In genomic region chr5:65186646-65187227, GRCh38 we compare ENCODE assay signal across 2 cellular contexts.
TF ChIP-seq lines count a peak whose summit lies in the region.

No MANE protein-coding gene starts in this region.

TF ChIP-seq in SK-N-SH, 30 proteins besides CTCF, POLR2A, EP300 and RAD21 (continued from another document):
- TF ChIP-seq REST (IDR thresholded peaks at IDR 0.05; ENCODE audit: low read depth, low read length), result no peak
- no peak for TF ChIP-seq USF1 (IDR thresholded peaks at IDR 0.05; ENCODE audit: borderline replicate concordance, low read depth)
- TF ChIP-seq RCOR1 (IDR thresholded peaks at IDR 0.05; ENCODE audit: low read length), result no peak
- no peak for TF ChIP-seq PBX3 (IDR thresholded peaks at IDR 0.05)
- no peak for TF ChIP-seq SMC3 (IDR thresholded peaks at IDR 0.05; ENCODE audit: low read depth, low read length)
- TF ChIP-seq ELF1 (IDR thresholded peaks at IDR 0.05), result no peak
- no peak for TF ChIP-seq FOXJ3 (CRISPR knock-in tag; IDR thresholded peaks at IDR 0.05)

TF ChIP-seq in SK-N-SH treated with all-trans-retinoic acid at 6 μM for 48 hours, 23 proteins besides CTCF, POLR2A, EP300 and RAD21 (continued from another document):
- TF ChIP-seq TSHZ2 (CRISPR knock-in tag; IDR thresholded peaks at IDR 0.05), result no peak
TF ChIP-seq in SK-N-SH treated with all-trans-retinoic acid at 6 μM for 48 hours: peak in this region for 0.
